10 cellular contexts compared by ENCODE assay signal in the genomic region with DNA sequence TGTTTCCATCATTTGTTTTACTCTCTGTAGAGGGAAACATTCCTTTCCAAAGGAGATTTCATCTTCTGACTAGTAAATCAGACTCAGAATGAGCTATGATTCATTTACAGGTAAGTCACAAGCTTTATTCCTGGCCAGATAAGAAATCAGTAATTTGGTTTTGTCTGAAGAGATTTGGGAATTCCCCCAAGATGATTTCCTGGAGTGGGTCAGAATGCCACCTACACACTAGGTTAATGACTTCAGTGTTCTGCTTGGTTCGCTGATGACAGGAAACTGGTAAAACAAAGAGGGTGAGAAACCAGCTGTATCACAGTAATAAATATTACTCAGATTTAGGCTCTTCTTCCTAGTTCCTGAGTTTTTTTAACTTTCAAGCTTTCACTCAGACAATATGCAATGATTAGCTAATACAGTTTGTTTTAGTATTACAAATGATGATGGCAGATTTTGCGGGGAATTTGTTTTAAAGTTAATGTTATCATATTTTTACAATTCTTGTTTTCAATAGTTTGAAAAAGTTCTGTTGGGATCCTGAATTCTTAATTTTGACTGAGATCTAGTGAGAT. TPM values are rescaled to one million over a fixed set of nuclear protein-coding genes. Genes with fewer than 3 reads are reported as not detected.
DNase-seq lines count a peak whose midpoint lies in the region; ATAC-seq, FAIRE-seq and TF ChIP-seq lines count a peak whose summit lies in the region.
"Had no signal": no experiment of that assay in that cellular context is flagged by ENCODE, and none has a peak within 500 bp of the region (broad histone marks: within the 10 kb centered on the region; RNA-seq: fewer than 3 reads in every experiment).

No MANE protein-coding gene starts in this region.

- no peaks in the 10 kb centered on the region for H3K9me3 Mint-ChIP-seq in natural killer cell treated with Interleukin-12 subunit alpha and Interleukin-12 subunit beta and Interleukin-15 and Interleukin-18, amount 100 ng/mL, for 72 hours

- H3K27me3 Mint-ChIP-seq in natural killer cell treated with Interleukin-12 subunit alpha and Interleukin-12 subunit beta and Interleukin-15 and Interleukin-18, amount 100 ng/mL, for 72 hours: no peaks in the 10 kb centered on the region

- H3K36me3 ChIP-seq in bronchial epithelial cell (ENCODE audit: control insufficient read depth, insufficient read depth, low read length): no peaks in the 10 kb centered on the region
- no peaks in the 10 kb centered on the region for H3K36me3 ChIP-seq in BE2C

- H3K27ac Mint-ChIP-seq in natural killer cell treated with Interleukin-12 subunit alpha and Interleukin-12 subunit beta and Interleukin-15 and Interleukin-18, amount 100 ng/mL, for 72 hours: no peak overlapping the region

- peak; percentile 36 for DNase-seq in GM12864 (ENCODE audit: low read depth)
- DNase-seq in bronchial epithelial cell (ENCODE audit: low read depth): peak; percentile 95
- no peak for DNase-seq in BE2C
- no peak for DNase-seq in medulla oblongata (ENCODE audit: extremely low spot score)
- DNase-seq in RPMI8226: no peak
- DNase-seq in natural killer cell treated with Interleukin-12 subunit alpha and Interleukin-12 subunit beta and Interleukin-15 and Interleukin-18, amount 100 ng/mL, for 72 hours (ENCODE audit: low spot score): no peak
- DNase-seq: COR-L47, erythroblast had no signal

- H3K27me3 ChIP-seq in bronchial epithelial cell (ENCODE audit: control insufficient read depth, insufficient read depth, low read length): no peaks in the 10 kb centered on the region
- no peaks in the 10 kb centered on the region for H3K27me3 ChIP-seq in BE2C

- no peak for TF ChIP-seq CTCF in GM12864 (IDR thresholded peaks at IDR 0.05; ENCODE audit: low read depth, low read length, missing control alignments)
- no peak for TF ChIP-seq CTCF in bronchial epithelial cell (IDR thresholded peaks at IDR 0.05; ENCODE audit: insufficient read depth, low read length, severe bottlenecking)
- no peak for TF ChIP-seq CTCF in BE2C (IDR thresholded peaks at IDR 0.05; ENCODE audit: low read depth, low read length)

- ATAC-seq in GM19438 (IDR thresholded peaks at IDR 0.05; ENCODE audit: low read depth, unreplicated experiment) (peak; percentile 90), HG03064 (IDR thresholded peaks at IDR 0.05; ENCODE audit: low read depth, unreplicated experiment) (peak; percentile 91)
- no peak for ATAC-seq in natural killer cell treated with Interleukin-12 subunit alpha and Interleukin-12 subunit beta and Interleukin-15 and Interleukin-18, amount 100 ng/mL, for 72 hours

- FAIRE-seq in bronchial epithelial cell (lab: Jason Lieb, UNC): no peak

- H3K4me3 ChIP-seq in GM12864 (ENCODE audit: low read depth, low read length) (no peak overlapping the region), bronchial epithelial cell (ENCODE audit: low read depth, low read length) (no peak overlapping the region), BE2C (ENCODE audit: low read depth, low read length) (no peak overlapping the region)

- no peaks in the 10 kb centered on the region for H3K4me1 Mint-ChIP-seq in natural killer cell treated with Interleukin-12 subunit alpha and Interleukin-12 subunit beta and Interleukin-15 and Interleukin-18, amount 100 ng/mL, for 72 hours (ENCODE audit: low read depth in 2 of 2)

- H3K36me3 Mint-ChIP-seq in natural killer cell treated with Interleukin-12 subunit alpha and Interleukin-12 subunit beta and Interleukin-15 and Interleukin-18, amount 100 ng/mL, for 72 hours: no peaks in the 10 kb centered on the region

- H3K4me1 ChIP-seq in BE2C: no peaks in the 10 kb centered on the region

- no peak overlapping the region for H3K4me3 Mint-ChIP-seq in natural killer cell treated with Interleukin-12 subunit alpha and Interleukin-12 subunit beta and Interleukin-15 and Interleukin-18, amount 100 ng/mL, for 72 hours

- H3K9me3 ChIP-seq in BE2C: no peaks in the 10 kb centered on the region

RNA-seq across cellular contexts. Expression of a gene that starts 8.3 kb away (rescaled TPM):
- total RNA-seq in bronchial epithelial cell: not detected in 2 replicates
- 0.15 TPM for polyA plus RNA-seq in BE2C (2012; ENCODE audit: insufficient read depth, insufficient read length, low read depth)
- not detected for total RNA-seq in natural killer cell treated with Interleukin-12 subunit alpha and Interleukin-12 subunit beta and Interleukin-15 and Interleukin-18, amount 100 ng/mL, for 72 hours

RNA-seq across cellular contexts. Expression of a gene that starts 44.3 kb away (rescaled TPM):
- under 0.01 and 0.13 TPM in 2 replicates for total RNA-seq in bronchial epithelial cell
- polyA plus RNA-seq in BE2C (2012; ENCODE audit: insufficient read depth, insufficient read length, low read depth): not detected
- not detected for total RNA-seq in natural killer cell treated with Interleukin-12 subunit alpha and Interleukin-12 subunit beta and Interleukin-15 and Interleukin-18, amount 100 ng/mL, for 72 hours

Comparison
In these comparisons a context has a peak if more than half of its experiments do, and no peak if none do; other contexts are left out.
1. DNase-seq: peak in GM12864 (single experiment) and bronchial epithelial cell (single experiment); none in BE2C (single experiment), medulla oblongata (single experiment), RPMI8226 (single experiment) and natural killer cell treated with Interleukin-12 subunit alpha and Interleukin-12 subunit beta and Interleukin-15 and Interleukin-18, amount 100 ng/mL, for 72 hours (single experiment).
2. ATAC-seq: peak in GM19438 (single experiment) and HG03064 (single experiment); none in natural killer cell treated with Interleukin-12 subunit alpha and Interleukin-12 subunit beta and Interleukin-15 and Interleukin-18, amount 100 ng/mL, for 72 hours (0 of 2).